15 cellular contexts compared by ENCODE assay signal in the genomic region with DNA sequence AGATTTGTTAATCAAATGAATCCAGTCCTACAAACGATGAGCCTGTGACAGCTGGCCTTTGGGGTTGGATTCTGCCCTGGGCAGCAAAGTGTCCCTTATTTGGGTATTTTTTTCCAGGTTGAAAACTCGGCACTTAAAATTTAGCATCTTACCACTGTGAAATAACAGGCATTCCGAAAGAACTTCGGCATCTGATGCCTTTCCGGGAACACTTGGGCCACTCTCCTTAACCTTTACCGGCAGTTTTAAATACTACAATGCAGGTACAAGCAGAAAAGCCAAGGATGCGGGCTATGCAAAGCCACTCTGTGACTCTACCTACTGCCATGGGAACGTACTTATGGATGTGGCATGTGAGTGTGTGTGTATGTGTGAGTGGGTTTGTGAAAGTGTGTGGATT. TPM values are rescaled to one million over a fixed set of nuclear protein-coding genes. Genes with fewer than 3 reads are reported as not detected.
A peak's percentile ranks its signal among the peaks of the same experiment; 100 is the strongest.
DNase-seq lines count a peak whose midpoint lies in the region; ATAC-seq, FAIRE-seq and TF ChIP-seq lines count a peak whose summit lies in the region.
"Had no signal": no experiment of that assay in that cellular context is flagged by ENCODE, and none has a peak within 500 bp of the region (broad histone marks: within the 10 kb centered on the region; RNA-seq: fewer than 3 reads in every experiment).

No MANE protein-coding gene starts in this region.

- peak overlapping the region; percentile 81 to 96 (median 88) for H3K4me3 Mint-ChIP-seq in CD8-positive, alpha-beta memory T cell
- H3K4me3 Mint-ChIP-seq in HFFc6: peak overlapping the region; percentile 65
- peak overlapping the region; percentile 75 for H3K4me3 Mint-ChIP-seq in astrocyte (ENCODE audit: unreplicated experiment)
- peak overlapping the region; percentile 79 to 96 (median 87) for H3K4me3 Mint-ChIP-seq in naive thymus-derived CD8-positive, alpha-beta T cell

- 68 to 80% (median 72%) methylated on average over 8 of the region's 8 CpGs for WGBS in adrenal gland, 4 donors

- peaks cover 44% of the 10 kb centered on the region for H3K4me1 ChIP-seq in CD8-positive, alpha-beta memory T cell (ENCODE audit: insufficient read depth, low read length)
- H3K4me1 ChIP-seq in astrocyte (ENCODE audit: insufficient read depth, low read length): peaks cover 13% of the 10 kb centered on the region
- no peaks in the 10 kb centered on the region for H3K4me1 ChIP-seq in colonic mucosa
- H3K4me1 ChIP-seq in adrenal gland (replicated peaks in 1 of 2): peaks cover 0 to 4% of the 10 kb centered on the region in 2 donors

- H3K27ac Mint-ChIP-seq in CD8-positive, alpha-beta memory T cell: peak overlapping the region in 7 of 8 donors; percentile 62 to 95 (median 80)
- H3K27ac Mint-ChIP-seq in HFFc6: no peak overlapping the region
- no peak overlapping the region for H3K27ac Mint-ChIP-seq in astrocyte (ENCODE audit: unreplicated experiment)
- H3K27ac Mint-ChIP-seq in naive thymus-derived CD8-positive, alpha-beta T cell: peak overlapping the region in 9 of 10 donors; percentile 51 to 98 (median 86)
- H3K27ac Mint-ChIP-seq: CD14-positive monocyte had no signal

- DNase-seq in CD8-positive, alpha-beta memory T cell: no peak
- DNase-seq in HFFc6 (no peak), astrocyte (ENCODE audit: low read depth) (no peak), left ventricle myocardium superior (no peak), NCI-H2196 treated with DMSO at 0.1 percent for 48 hours (lab: John Stamatoyannopoulos, UW; ENCODE audit: unreplicated experiment) (no peak), colonic mucosa (no peak), adrenal gland (no peak)
- no peak for DNase-seq in naive thymus-derived CD8-positive, alpha-beta T cell
- DNase-seq: activated CD8-positive, alpha-beta memory T cell treated with anti-CD3 and anti-CD28 coated beads for 24 hours; aorta; left colon; NCI-H446 had no signal

- no peaks in the 10 kb centered on the region for H3K79me2 ChIP-seq in astrocyte (ENCODE audit: insufficient read depth, low read length)

- POLR2A ChIA-PET in CD8-positive, alpha-beta memory T cell (lab: Charles Lee): interaction anchor here (1.4 kb wide), 1 partner anchor 304 kb away, joined by 3 read pairs; the partner anchor contains the start of gene DHFR
- POLR2A ChIA-PET in naive thymus-derived CD8-positive, alpha-beta T cell (lab: Charles Lee): interaction anchor here (1.4 to 3.0 kb wide), 5 partner anchors 45 to 149 kb away, joined by 3 to 36 read pairs (median 9); no protein-coding TSS in a partner anchor

- H3K36me3 Mint-ChIP-seq in CD8-positive, alpha-beta memory T cell: peaks cover 0 to 10% (median 0%) of the 10 kb centered on the region in 3 donors
- peaks cover 10% of the 10 kb centered on the region for H3K36me3 Mint-ChIP-seq in HFFc6 (ENCODE audit: low read depth)
- H3K36me3 Mint-ChIP-seq in astrocyte (ENCODE audit: low read depth, unreplicated experiment): no peaks in the 10 kb centered on the region
- peaks cover 0 to 11% (median 0%) of the 10 kb centered on the region in 3 donors for H3K36me3 Mint-ChIP-seq in naive thymus-derived CD8-positive, alpha-beta T cell

- no peak overlapping the region for H2AFZ ChIP-seq in astrocyte (ENCODE audit: low read depth, low read length)

- ATAC-seq in naive thymus-derived CD8-positive, alpha-beta T cell: no peak
- no peak for ATAC-seq in left ventricle myocardium superior
- ATAC-seq: left colon had no signal

- no peak overlapping the region for H3K27ac ChIP-seq in CD8-positive, alpha-beta memory T cell (ENCODE audit: low read depth, low read length)
- no peak overlapping the region for H3K27ac ChIP-seq in astrocyte (ENCODE audit: low read depth, low read length)
- no peak overlapping the region for H3K27ac ChIP-seq in colonic mucosa
- no peak overlapping the region for H3K27ac ChIP-seq in adrenal gland

- peaks cover 4 to 5% of the 10 kb centered on the region in 2 donors for H3K27me3 Mint-ChIP-seq in CD8-positive, alpha-beta memory T cell
- H3K27me3 Mint-ChIP-seq in HFFc6 (ENCODE audit: insufficient read depth): peaks cover 17% of the 10 kb centered on the region
- H3K27me3 Mint-ChIP-seq in astrocyte (ENCODE audit: low read depth, unreplicated experiment): peaks cover 17% of the 10 kb centered on the region
- H3K27me3 Mint-ChIP-seq in naive thymus-derived CD8-positive, alpha-beta T cell: peaks cover 0 to 13% (median 0%) of the 10 kb centered on the region in 5 donors

- H3K9me3 ChIP-seq in CD8-positive, alpha-beta memory T cell (ENCODE audit: low read length): no peaks in the 10 kb centered on the region
- H3K9me3 ChIP-seq in astrocyte (ENCODE audit: insufficient read depth, low read depth, low read length): no peaks in the 10 kb centered on the region
- no peaks in the 10 kb centered on the region for H3K9me3 ChIP-seq in colonic mucosa
- H3K9me3 ChIP-seq in adrenal gland (replicated peaks in 1 of 3): no peaks in the 10 kb centered on the region
- H3K9me3 ChIP-seq: thoracic aorta had no signal

- H3K9ac ChIP-seq in astrocyte (ENCODE audit: low read length): no peak overlapping the region
- H3K9ac ChIP-seq in colonic mucosa (ENCODE audit: low read depth in 2 of 2, low read length in 2 of 2): no peak overlapping the region

- H3K9me3 Mint-ChIP-seq in CD8-positive, alpha-beta memory T cell: no peaks in the 10 kb centered on the region
- H3K9me3 Mint-ChIP-seq in HFFc6 (peaks cover 6% of the 10 kb centered on the region; the same call in 1 of the 2 replicates), astrocyte (ENCODE audit: unreplicated experiment) (peaks cover 4% of the 10 kb centered on the region)
- H3K9me3 Mint-ChIP-seq in naive thymus-derived CD8-positive, alpha-beta T cell: no peaks in the 10 kb centered on the region

- H3K4me2 ChIP-seq in astrocyte (ENCODE audit: low read length): no peak overlapping the region

- intact Hi-C loops in left ventricle myocardium superior (cut with micrococcal nuclease) (no loop called here), colonic mucosa (cut with DNase I) (loop anchor here (10.0 kb wide), 1 partner anchor 206 kb away; no protein-coding TSS in a partner anchor), adrenal gland (cut with DNase I) (no loop called here)

- no peaks in the 10 kb centered on the region for H4K20me1 ChIP-seq in astrocyte (ENCODE audit: insufficient read depth, low read length)

- CTCF ChIA-PET in CD8-positive, alpha-beta memory T cell (lab: Charles Lee): interaction anchor here (1.2 to 3.9 kb wide), 3 partner anchors 11 to 149 kb away, joined by 4 to 19 read pairs (median 4); no protein-coding TSS in a partner anchor

- peaks cover 38 to 55% (median 52%) of the 10 kb centered on the region in 3 donors for H3K4me1 Mint-ChIP-seq in CD8-positive, alpha-beta memory T cell
- peaks cover 37% of the 10 kb centered on the region for H3K4me1 Mint-ChIP-seq in HFFc6 (ENCODE audit: low read depth)
- peaks cover 11% of the 10 kb centered on the region for H3K4me1 Mint-ChIP-seq in astrocyte (ENCODE audit: low read depth, unreplicated experiment)
- H3K4me1 Mint-ChIP-seq in naive thymus-derived CD8-positive, alpha-beta T cell: peaks cover 21 to 52% (median 46%) of the 10 kb centered on the region in 4 donors

- no peak for TF ChIP-seq CTCF in HFFc6 (IDR thresholded peaks at IDR 0.05)
- TF ChIP-seq CTCF in astrocyte (IDR thresholded peaks at IDR 0.05; ENCODE audit: insufficient read depth, low read depth, low read length): no peak
- TF ChIP-seq CTCF in colonic mucosa (IDR thresholded peaks at IDR 0.05): no peak
- no peak for TF ChIP-seq CTCF in adrenal gland (IDR thresholded peaks at IDR 0.05)

- no peak for FAIRE-seq in astrocyte (lab: Jason Lieb, UNC)
- FAIRE-seq: RCC 7860 had no signal

- no peaks in the 10 kb centered on the region for H3K27me3 ChIP-seq in CD8-positive, alpha-beta memory T cell (ENCODE audit: insufficient read depth, low read length, poor library complexity, severe bottlenecking)
- H3K27me3 ChIP-seq in astrocyte (ENCODE audit: insufficient read depth, low read length) (peaks cover 9% of the 10 kb centered on the region), colonic mucosa (peaks cover 16% of the 10 kb centered on the region), adrenal gland (peaks cover 23% of the 10 kb centered on the region)

- peak overlapping the region; percentile 54 for H3K4me3 ChIP-seq in CD8-positive, alpha-beta memory T cell (ENCODE audit: low read length)
- H3K4me3 ChIP-seq in astrocyte (ENCODE audit: insufficient read depth, low read depth, low read length) (no peak overlapping the region), colonic mucosa (no peak overlapping the region), adrenal gland (no peak overlapping the region)

- no peaks in the 10 kb centered on the region for H3K36me3 ChIP-seq in CD8-positive, alpha-beta memory T cell (ENCODE audit: insufficient read depth, low read length)
- H3K36me3 ChIP-seq in astrocyte (ENCODE audit: insufficient read depth, low read length) (no peaks in the 10 kb centered on the region), colonic mucosa (no peaks in the 10 kb centered on the region), adrenal gland (replicated peaks in 1 of 2) (no peaks in the 10 kb centered on the region)
- H3K36me3 ChIP-seq: thoracic aorta had no signal

- TF ChIP-seq POLR2A in adrenal gland (IDR thresholded peaks at IDR 0.05): no peak

RNA-seq across cellular contexts. Expression of gene RASGRF2, which starts 1.0 kb away (rescaled TPM):
- 10 to 100 TPM; 11.1 to 13.5 TPM for total RNA-seq in CD8-positive, alpha-beta memory T cell
- polyA plus RNA-seq in CD8-positive, alpha-beta memory T cell: 13.4 TPM
- total RNA-seq in HFFc6 (2021; fragmentation: NEBNext Ultra II Directional; extraction: Animal tissue kit (Norgen Biotek cat#: 25700)): under 1 TPM; 0.21 to 0.97 (median 0.69) TPM
- total RNA-seq in astrocyte (8.0 and 8.5 TPM in 2 replicates), left ventricle myocardium superior (6.5 TPM), colonic mucosa (1 to 10 TPM; 2.8 to 3.5 TPM), adrenal gland (1 to 10 TPM; 1.5 to 5.7 (median 2.6) TPM)
- total RNA-seq in naive thymus-derived CD8-positive, alpha-beta T cell: 10 to 100 TPM; 35.2 to 35.9 TPM
- polyA plus RNA-seq in naive thymus-derived CD8-positive, alpha-beta T cell: 10 to 100 TPM in 2 of 3 donors, 1 to 10 TPM in 1; 8.3 to 21.7 (median 13.7) TPM
- 1 to 10 TPM; 1.6 to 2.5 (median 2.1) TPM for polyA plus RNA-seq in adrenal gland

Comparison
In these comparisons a context has a peak if more than half of its experiments do, and no peak if none do; other contexts are left out.
1. H3K27ac Mint-ChIP-seq: peak in CD8-positive, alpha-beta memory T cell (7 of 8) and naive thymus-derived CD8-positive, alpha-beta T cell (9 of 10); none in HFFc6 (single experiment) and astrocyte (single experiment).
2. Peak in every context shown above with its lines, with median percentiles within 50 percentile points of each other: H3K4me3 Mint-ChIP-seq.